8 cellular contexts compared by ENCODE assay signal in genomic region chr1:43358746-43359693, GRCh38. TPM values are rescaled to one million over a fixed set of nuclear protein-coding genes. Genes with fewer than 3 reads are reported as not detected.
DNase-seq lines count a peak whose midpoint lies in the region; TF ChIP-seq lines count a peak whose summit lies in the region.

Gene CDC20, plus strand, starts transcription at chr1:43358981. Its CDS starts 235 bp downstream, at chr1:43359216.

- peak within 1 kb of the TSS; percentile 92 for H3K18ac ChIP-seq in neuronal stem cell (ENCODE audit: low read length)

- no peak within 1 kb of the TSS for H2BK12ac ChIP-seq in neuronal stem cell (ENCODE audit: low read length)

- no peak within 1 kb of the TSS for H2AK5ac ChIP-seq in neuronal stem cell (ENCODE audit: low read depth, low read length)

- H3K4me2 ChIP-seq in neuronal stem cell (ENCODE audit: insufficient read depth, low read length, poor library complexity, severe bottlenecking), result peak within 1 kb of the TSS; percentile 72

- in situ Hi-C loops in SK-MEL-5 (cut with HindIII; ENCODE audit: low pct_unique_long_range_greater_than_20kb, low sequenced_read_pairs), result no loop called here

- no peaks in the 10 kb centered on the region for H3K27me3 ChIP-seq in neuronal stem cell (ENCODE audit: control insufficient read depth in 3 of 3, insufficient read depth in 3 of 3, low read depth in 1 of 3, low read length in 3 of 3)

- peak within 1 kb of the TSS; percentile 93 for H2BK5ac ChIP-seq in neuronal stem cell (ENCODE audit: low read length)

- CTCF ChIA-PET in HEK293T (lab: Yijun Ruan, JAX), result interaction anchor here (0.6 to 1.3 kb wide), 5 partner anchors 9 to 129 kb away, joined by 3 to 8 read pairs (median 4); partner anchors contain the start of gene ELOVL1

- peaks cover 18 to 25% of the 10 kb centered on the region in 2 donors for H3K4me1 ChIP-seq in neuronal stem cell (ENCODE audit: control insufficient read depth in 2 of 2, insufficient read depth in 1 of 2, low read depth in 1 of 2, low read length in 2 of 2)

- WGBS in neuronal stem cell (ENCODE audit: extremely low coverage in 2 of 2, insufficient read length in 2 of 2, insufficient replicate concordance in 1 of 2), 2 donors, result no CpG with 5 or more reads among the region's 59 CpGs

- H3K79me1 ChIP-seq in neuronal stem cell (ENCODE audit: low read depth, low read length), result peaks cover 7% of the 10 kb centered on the region

- DNase-seq in GF-D8 (lab: John Stamatoyannopoulos, UW), result peak; percentile 88
- peak; percentile 93 for DNase-seq in HEK293T (ENCODE audit: extremely low spot score)
- DNase-seq in MV-4-11 (lab: John Stamatoyannopoulos, UW), result peak; percentile 96
- peak; percentile 98 for DNase-seq in SK-MEL-5 (ENCODE audit: low read depth, low spot score)
- peak; percentile 99 for DNase-seq in activated naive CD4-positive, alpha-beta T cell treated with Interleukin-2 at 50 U/mL for 16 hours
- peak; percentile 97 for DNase-seq in foreskin melanocyte
- peak; percentile 98 for DNase-seq in neuronal stem cell (ENCODE audit: low spot score)
- DNase-seq in substantia nigra (lab: John Stamatoyannopoulos, UW), result peak; percentile 59 to 99 (median 95)

- H3K23ac ChIP-seq in neuronal stem cell (ENCODE audit: low read depth, low read length, poor library complexity), result peak within 1 kb of the TSS; percentile 89

- POLR2A ChIA-PET in HEK293T (lab: Yijun Ruan, JAX), result interaction anchor here (0.6 to 3.0 kb wide), 21 partner anchors 10 to 428 kb away, joined by 3 to 41 read pairs (median 4); partner anchors contain the start of genes C1orf210, ELOVL1, HYI and KDM4A

- H3K4ac ChIP-seq in neuronal stem cell (ENCODE audit: low read length), result no peak within 1 kb of the TSS

- H3K9me3 ChIP-seq in neuronal stem cell (replicated peaks in 1 of 2; ENCODE audit: control insufficient read depth in 2 of 2, insufficient read depth in 1 of 2, low read depth in 1 of 2, low read length in 2 of 2), result no peaks in the 10 kb centered on the region

- H2BK15ac ChIP-seq in neuronal stem cell (ENCODE audit: low read length), result no peak within 1 kb of the TSS

- peak within 1 kb of the TSS; percentile 85 to 90 for H3K4me3 ChIP-seq in neuronal stem cell (ENCODE audit: low read length in 2 of 2)

- H3K14ac ChIP-seq in neuronal stem cell (ENCODE audit: low read length), result peak within 1 kb of the TSS; percentile 76

- H3K27ac ChIP-seq in neuronal stem cell (replicated peaks; ENCODE audit: low read length) (peak within 1 kb of the TSS; percentile 76), substantia nigra (ENCODE audit: low read depth, low read length, poor library complexity, severe bottlenecking) (peak within 1 kb of the TSS; percentile 96)

- H2BK120ac ChIP-seq in neuronal stem cell (ENCODE audit: low read depth, low read length), result no peak within 1 kb of the TSS

- H4K91ac ChIP-seq in neuronal stem cell (ENCODE audit: low read depth, low read length, poor library complexity), result peak within 1 kb of the TSS; percentile 48

- H4K8ac ChIP-seq in neuronal stem cell (ENCODE audit: low read depth, low read length), result no peak within 1 kb of the TSS

- H2AFZ ChIP-seq in neuronal stem cell (ENCODE audit: low read length), result peak within 1 kb of the TSS; percentile 92

- peak within 1 kb of the TSS; percentile 97 for H3K9ac ChIP-seq in neuronal stem cell (ENCODE audit: low read depth, low read length, poor library complexity)

- H3K36me3 ChIP-seq in neuronal stem cell (replicated peaks in 1 of 2; ENCODE audit: control insufficient read depth in 2 of 2, insufficient read depth in 2 of 2, low read length in 2 of 2), result peaks cover 33 to 47% of the 10 kb centered on the region in 2 donors

TF ChIP-seq in HEK293T, 16 proteins besides CTCF, POLR2A, EP300 and RAD21:
- no peak for TF ChIP-seq BHLHE40 (IDR thresholded peaks at IDR 0.05; ENCODE audit: borderline replicate concordance)
- no peak for TF ChIP-seq ZNF384 (IDR thresholded peaks at IDR 0.05)
- TF ChIP-seq ELF4 (IDR thresholded peaks at IDR 0.05), result peak; percentile 47; the same call in 1 of the 2 replicates
- no peak for TF ChIP-seq FOXA1 (IDR thresholded peaks at IDR 0.05)
- TF ChIP-seq ARNT (IDR thresholded peaks at IDR 0.05), result no peak
- no peak for TF ChIP-seq CTBP1 (IDR thresholded peaks at IDR 0.05; ENCODE audit: borderline replicate concordance)
- no peak for TF ChIP-seq LEF1 (IDR thresholded peaks at IDR 0.05; ENCODE audit: borderline replicate concordance)
- no peak for TF ChIP-seq NFRKB (IDR thresholded peaks at IDR 0.05)
- TF ChIP-seq SUZ12 (IDR thresholded peaks at IDR 0.05), result no peak
- TF ChIP-seq FOXK2 (IDR thresholded peaks at IDR 0.05), result no peak
- peak; percentile 96 for TF ChIP-seq FOXM1 (IDR thresholded peaks at IDR 0.05; ENCODE audit: borderline replicate concordance)
- TF ChIP-seq SP1 (IDR thresholded peaks at IDR 0.05), result no peak
- no peak for TF ChIP-seq PKNOX1 (IDR thresholded peaks at IDR 0.05)
- no peak for TF ChIP-seq L3MBTL2 (conservative IDR thresholded peaks at IDR 0.05)
- no peak for TF ChIP-seq TARDBP (IDR thresholded peaks at IDR 0.05)
TF ChIP-seq in HEK293T: peak in this region for 2.

RNA-seq across cellular contexts. Expression of gene CDC20, which starts in this region (rescaled TPM):
- 46.6 and 51.2 TPM in 2 replicates for total RNA-seq in SK-MEL-5 (2014; rRNA removed; shearing (Covaris generic))
- polyA plus RNA-seq in SK-MEL-5 (2015; cell fraction: cytosol; rRNA removed), result 62.0 and 69.7 TPM in 2 replicates
- polyA plus RNA-seq in SK-MEL-5 (2015; cell fraction: nucleus; rRNA removed), result 62.9 and 97.6 TPM in 2 replicates
- 166 TPM for polyA plus RNA-seq in neuronal stem cell (2013, experiment 1 of 2)
- 165 TPM for polyA plus RNA-seq in neuronal stem cell (2013, experiment 2 of 2)

Comparison
In these comparisons a context has a peak if more than half of its experiments do, and no peak if none do; other contexts are left out.
1. Peak in every context shown above with its lines: DNase-seq, H3K4me3 ChIP-seq and H3K27ac ChIP-seq.